ENCODE assay signal across 23 cellular contexts in genomic region chr1:93774707-93775106, GRCh38.
DNase-seq lines count a peak whose midpoint lies in the region; ATAC-seq, FAIRE-seq and TF ChIP-seq lines count a peak whose summit lies in the region.
"Had no signal": no experiment of that assay in that cellular context is flagged by ENCODE, and none has a peak within 500 bp of the region (broad histone marks: within the 10 kb centered on the region; RNA-seq: fewer than 3 reads in every experiment).

No MANE protein-coding gene starts in this region.

- H3K9me3 Mint-ChIP-seq in nephron (no peaks in the 10 kb centered on the region), T-cell (no peaks in the 10 kb centered on the region), mesothelial cell of epicardium (peaks cover 5% of the 10 kb centered on the region)
- H3K9me3 Mint-ChIP-seq: effector memory CD8-positive, alpha-beta T cell; H9; stimulated activated naive CD8-positive, alpha-beta T cell treated with anti-CD3 and anti-CD28 coated beads, Interleukin-15, amount 100 ng/mL, for 72 hours had no signal

- POLR2A ChIA-PET in PC-9 (lab: Charles Lee; ENCODE audit: unreplicated experiment) (interaction anchor here (0.6 kb wide), 2 partner anchors 51 to 145 kb away, joined by 4 to 9 read pairs; no protein-coding TSS in a partner anchor), T-cell (lab: Charles Lee) (interaction anchor here in 1 of 2 donors (0.6 kb wide), 1 partner anchor 34 kb away, joined by 4 read pairs; no protein-coding TSS in a partner anchor)

- peak; percentile 56 for DNase-seq in H4 (ENCODE audit: low spot score)
- DNase-seq in PC-9: no peak
- DNase-seq in bronchial epithelial cell (ENCODE audit: low read depth): no peak
- DNase-seq in T-cell: no peak
- no peak for DNase-seq in NCI-H2081 treated with DMSO at 0.1 percent for 48 hours (lab: John Stamatoyannopoulos, UW)
- DNase-seq in mesothelial cell of epicardium (ENCODE audit: low spot score in 2 of 2, unreplicated experiment in 2 of 2): no peak
- DNase-seq: activated CD4-positive, alpha-beta T cell treated with anti-CD3 and anti-CD28 coated beads for 4 hours; activated gamma-delta T cell; activated T-cell treated with anti-CD3 and anti-CD28 coated beads, Interleukin-2, amount 50 U/mL, for 1 hour; brain microvascular endothelial cell; CD4-positive, CD25-positive, alpha-beta regulatory T cell; colonic mucosa; effector memory CD8-positive, alpha-beta T cell; H9; naive thymus-derived CD4-positive, alpha-beta T cell; occipital lobe; stimulated activated naive CD8-positive, alpha-beta T cell treated with anti-CD3 and anti-CD28 coated beads, Interleukin-15, amount 100 ng/mL, for 72 hours had no signal

- BruUV-seq in PC-9 (replicated peaks; lab: Mats Ljungman, UMichigan): TSS peak; percentile 42

- H3K27ac ChIP-seq in PC-9: peak overlapping the region; percentile 95
- H3K27ac ChIP-seq: brain microvascular endothelial cell, colonic mucosa, left lung, vagina had no signal

- H3K79me2 ChIP-seq in PC-9 (ENCODE audit: low read depth): peaks cover 83% of the 10 kb centered on the region

- intact Hi-C loops in PC-9 (cut with micrococcal nuclease; ENCODE audit: unreplicated experiment): loop anchor here (1.0 kb wide), 1 partner anchor 36 kb away; no protein-coding TSS in a partner anchor

- no peaks in the 10 kb centered on the region for H3K9me3 ChIP-seq in PC-9 (ENCODE audit: insufficient read depth, low read depth)
- H3K9me3 ChIP-seq: colonic mucosa, left lung, vagina had no signal

- H3F3A ChIP-seq in PC-9 (ENCODE audit: insufficient read depth, low read depth): peaks cover 73% of the 10 kb centered on the region

- H3K4me1 Mint-ChIP-seq in nephron: peaks cover 52% of the 10 kb centered on the region
- H3K4me1 Mint-ChIP-seq in T-cell: no peaks in the 10 kb centered on the region
- peaks cover 2% of the 10 kb centered on the region for H3K4me1 Mint-ChIP-seq in mesothelial cell of epicardium
- H3K4me1 Mint-ChIP-seq: CD4-positive, CD25-positive, alpha-beta regulatory T cell; naive thymus-derived CD4-positive, alpha-beta T cell; stimulated activated naive CD8-positive, alpha-beta T cell treated with anti-CD3 and anti-CD28 coated beads, Interleukin-15, amount 100 ng/mL, for 72 hours had no signal

- H3K27me3 Mint-ChIP-seq in nephron (ENCODE audit: low read depth): no peaks in the 10 kb centered on the region
- peaks cover 0 to 7% of the 10 kb centered on the region in 2 donors for H3K27me3 Mint-ChIP-seq in T-cell
- peaks cover 2% of the 10 kb centered on the region for H3K27me3 Mint-ChIP-seq in mesothelial cell of epicardium (ENCODE audit: low read depth)
- H3K27me3 Mint-ChIP-seq: stimulated activated naive CD8-positive, alpha-beta T cell treated with anti-CD3 and anti-CD28 coated beads, Interleukin-15, amount 100 ng/mL, for 72 hours had no signal

- no peaks in the 10 kb centered on the region for H3K9me2 ChIP-seq in PC-9 (ENCODE audit: insufficient read depth)

- ATAC-seq in GM19452 (IDR thresholded peaks at IDR 0.05; ENCODE audit: unreplicated experiment) (no peak), T-cell (replicated peaks in 1 of 4) (no peak)
- ATAC-seq: effector memory CD8-positive, alpha-beta T cell; naive thymus-derived CD4-positive, alpha-beta T cell; Right ventricle myocardium inferior; SK-N-SH treated with all-trans-retinoic acid at 6 μM for 48 hours; stimulated activated naive CD8-positive, alpha-beta T cell treated with anti-CD3 and anti-CD28 coated beads, Interleukin-15, amount 100 ng/mL, for 72 hours had no signal

- H2AFZ ChIP-seq in PC-9: no peak overlapping the region

- peak overlapping the region; percentile 72 for H3K4me3 ChIP-seq in PC-9
- H3K4me3 ChIP-seq in bronchial epithelial cell (ENCODE audit: low read depth, low read length): peak overlapping the region; percentile 19
- H3K4me3 ChIP-seq: colonic mucosa, left lung, vagina had no signal

- H3K36me3 Mint-ChIP-seq in nephron (ENCODE audit: low read depth): no peaks in the 10 kb centered on the region
- no peaks in the 10 kb centered on the region for H3K36me3 Mint-ChIP-seq in T-cell
- no peaks in the 10 kb centered on the region for H3K36me3 Mint-ChIP-seq in mesothelial cell of epicardium
- H3K36me3 Mint-ChIP-seq: CD4-positive, CD25-positive, alpha-beta regulatory T cell; naive thymus-derived CD4-positive, alpha-beta T cell had no signal

- H3K4me2 ChIP-seq in PC-9: peak overlapping the region; percentile 93

- peak overlapping the region in 2 of 3 experiments; percentile 36 to 73 for H3K27ac Mint-ChIP-seq in nephron
- no peak overlapping the region for H3K27ac Mint-ChIP-seq in T-cell
- H3K27ac Mint-ChIP-seq in mesothelial cell of epicardium: no peak overlapping the region
- H3K27ac Mint-ChIP-seq: CD4-positive, CD25-positive, alpha-beta regulatory T cell; effector memory CD8-positive, alpha-beta T cell; H9; naive thymus-derived CD4-positive, alpha-beta T cell; stimulated activated naive CD8-positive, alpha-beta T cell treated with anti-CD3 and anti-CD28 coated beads, Interleukin-15, amount 100 ng/mL, for 72 hours had no signal

- no peak for FAIRE-seq in bronchial epithelial cell (lab: Jason Lieb, UNC)

- H3K36me3 ChIP-seq in PC-9 (ENCODE audit: low read depth) (peaks cover 44% of the 10 kb centered on the region), bronchial epithelial cell (ENCODE audit: control insufficient read depth, insufficient read depth, low read length) (no peaks in the 10 kb centered on the region)
- H3K36me3 ChIP-seq: brain microvascular endothelial cell, colonic mucosa, left lung, vagina had no signal

- peaks cover 79% of the 10 kb centered on the region for H3K4me1 ChIP-seq in PC-9 (replicated peaks; ENCODE audit: insufficient read depth)
- H3K4me1 ChIP-seq: colonic mucosa, left lung, vagina had no signal

- no peak for TF ChIP-seq CTCF in PC-9 (conservative IDR thresholded peaks at IDR 0.05)
- no peak for TF ChIP-seq CTCF in bronchial epithelial cell (IDR thresholded peaks at IDR 0.05; ENCODE audit: insufficient read depth, low read length, severe bottlenecking)
- no peak for TF ChIP-seq CTCF in nephron (IDR thresholded peaks at IDR 0.05; ENCODE audit: unreplicated experiment in 3 of 3)
- TF ChIP-seq CTCF in mesothelial cell of epicardium (IDR thresholded peaks at IDR 0.05; ENCODE audit: unreplicated experiment): no peak

- no peaks in the 10 kb centered on the region for H3K27me3 ChIP-seq in PC-9 (ENCODE audit: insufficient read depth, low read depth)
- H3K27me3 ChIP-seq in bronchial epithelial cell (ENCODE audit: control insufficient read depth, insufficient read depth, low read length): no peaks in the 10 kb centered on the region
- H3K27me3 ChIP-seq: brain microvascular endothelial cell, colonic mucosa, left lung, vagina had no signal

- H4K20me1 ChIP-seq in PC-9 (ENCODE audit: insufficient read depth): no peaks in the 10 kb centered on the region; the same call in none of the 2 replicates

- H3K4me3 Mint-ChIP-seq in nephron (no peak overlapping the region), T-cell (no peak overlapping the region), mesothelial cell of epicardium (no peak overlapping the region)
- H3K4me3 Mint-ChIP-seq: effector memory CD8-positive, alpha-beta T cell; H9; naive thymus-derived CD4-positive, alpha-beta T cell; stimulated activated naive CD8-positive, alpha-beta T cell treated with anti-CD3 and anti-CD28 coated beads, Interleukin-15, amount 100 ng/mL, for 72 hours had no signal

- CTCF ChIA-PET in PC-9 (lab: Charles Lee): interaction anchor here (1.4 kb wide), 1 partner anchor 24 kb away, joined by 3 read pairs; no protein-coding TSS in a partner anchor
- CTCF ChIA-PET in T-cell (lab: Charles Lee): interaction anchor here in 1 of 2 donors (0.5 kb wide), 1 partner anchor 173 kb away, joined by 3 read pairs; no protein-coding TSS in a partner anchor

Comparison
In these comparisons a context has a peak if more than half of its experiments do, and no peak if none do; other contexts are left out.
1. H3K27ac Mint-ChIP-seq: peak in nephron (2 of 3); none in T-cell (0 of 2) and mesothelial cell of epicardium (single experiment).